Comparison of ENCODE assay signal across 8 cellular contexts in the genomic region with DNA sequence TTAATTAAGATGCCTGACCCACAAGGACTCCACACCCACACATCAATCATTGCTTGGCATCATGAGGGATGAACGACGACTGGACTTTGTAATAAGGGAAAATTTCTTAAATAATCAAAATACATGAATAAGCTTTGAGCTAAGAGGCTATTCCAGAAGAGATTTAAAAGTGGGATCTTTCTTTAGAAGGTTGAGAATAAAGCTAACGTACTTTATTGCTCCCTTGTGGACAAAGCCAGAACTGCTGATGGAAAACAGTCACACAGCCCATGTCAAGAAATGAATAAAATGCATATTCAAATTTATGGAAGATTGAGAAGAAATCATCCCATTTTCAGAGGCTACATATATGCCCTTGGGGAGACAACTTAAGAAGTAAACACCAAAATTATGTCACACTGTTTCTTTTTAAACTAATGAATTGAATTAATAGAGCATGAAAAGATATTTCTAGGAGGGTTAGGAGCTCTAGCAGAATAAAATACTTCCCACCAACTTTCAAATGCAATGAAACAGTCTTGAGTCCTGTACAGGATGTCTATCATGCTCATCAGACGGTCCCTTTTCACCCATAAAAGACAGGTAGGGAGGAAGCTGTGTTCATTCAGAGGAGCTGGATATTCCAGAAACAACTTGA.
DNase-seq lines count a peak whose midpoint lies in the region; ATAC-seq, FAIRE-seq and TF ChIP-seq lines count a peak whose summit lies in the region.

No MANE protein-coding gene starts in this region.

- no peaks in the 10 kb centered on the region for H3K9me2 ChIP-seq in DOHH2 (replicated peaks; ENCODE audit: control insufficient read depth, low read length)

- POLR2A ChIA-PET in A549 (lab: Yijun Ruan, JAX), result interaction anchor here (0.6 to 1.1 kb wide), 4 partner anchors 68 to 346 kb away, joined by 3 to 5 read pairs (median 4); partner anchors contain the start of gene SNF8

- DNase-seq in A549 (ENCODE audit: low read depth in 1 of 2, low spot score in 1 of 2) (peak; percentile 44 to 62), NCI-H69 (lab: John Stamatoyannopoulos, UW) (peak; percentile 21), cerebellum (ENCODE audit: low spot score) (peak; percentile 10), lung microvascular endothelial cell (ENCODE audit: low read depth in 2 of 2) (peak; percentile 50 to 65), T-helper 9 cell (no peak)

- CTCF ChIA-PET in A549 (lab: Yijun Ruan, JAX), result interaction anchor here (0.6 to 7.5 kb wide), 55 partner anchors 10 to 491 kb away, joined by 3 to 66 read pairs (median 4); partner anchors contain the start of genes PHOSPHO1 and SNF8

- TF ChIP-seq RAD21 in A549 (conservative IDR thresholded peaks at IDR 0.05 in 1 of 2, IDR thresholded peaks at IDR 0.05 in 1 of 2), result peak; percentile 69 to 70

- H3K27ac ChIP-seq in A549 (no peak overlapping the region), DOHH2 (ENCODE audit: low read depth, low read length) (no peak overlapping the region)

- H3K27me3 ChIP-seq in DOHH2 (ENCODE audit: control insufficient read depth, low read length), result no peaks in the 10 kb centered on the region

- TF ChIP-seq CTCF in A549 (IDR thresholded peaks at IDR 0.05) (peak; percentile 70), DOHH2 (IDR thresholded peaks at IDR 0.05; ENCODE audit: low read depth, low read length, poor library complexity, severe bottlenecking) (peak; percentile 67)

- ATAC-seq in A549 (peak; percentile 78 to 84; a peak in 5 of 6 replicates), HG03469 (IDR thresholded peaks at IDR 0.05; ENCODE audit: unreplicated experiment) (no peak), HG02973 (IDR thresholded peaks at IDR 0.05; ENCODE audit: unreplicated experiment) (no peak)

- H3K4me1 ChIP-seq in A549, result no peaks in the 10 kb centered on the region
- H3K4me1 ChIP-seq in DOHH2 (ENCODE audit: control insufficient read depth, low read length), result no peaks in the 10 kb centered on the region

- H3K36me3 ChIP-seq in DOHH2 (ENCODE audit: control insufficient read depth, low read length), result peaks cover 17% of the 10 kb centered on the region

- TF ChIP-seq EP300 in A549 (IDR thresholded peaks at IDR 0.05), result no peak

- peak; percentile 96 for FAIRE-seq in A549 (lab: Jason Lieb, UNC)

- no peak for TF ChIP-seq POLR2A in A549 (IDR thresholded peaks at IDR 0.05; ENCODE audit: low read length)

- no peak overlapping the region for H3K4me2 ChIP-seq in A549
- H3K4me2 ChIP-seq in DOHH2 (ENCODE audit: low read length), result no peak overlapping the region

- no peaks in the 10 kb centered on the region for H3K79me2 ChIP-seq in DOHH2 (ENCODE audit: control insufficient read depth, low read length)

- peaks cover 5% of the 10 kb centered on the region; the same call in 1 of the 2 replicates for H4K20me1 ChIP-seq in DOHH2 (ENCODE audit: control insufficient read depth, insufficient read depth, low read depth, low read length)

- H3K9me3 ChIP-seq in A549, result no peaks in the 10 kb centered on the region
- no peaks in the 10 kb centered on the region for H3K9me3 ChIP-seq in DOHH2 (ENCODE audit: control insufficient read depth, insufficient read depth, low read length)

- peaks cover 19% of the 10 kb centered on the region for H3F3A ChIP-seq in DOHH2 (ENCODE audit: control insufficient read depth, insufficient read depth)

- H3K4me3 ChIP-seq in A549 (no peak overlapping the region), DOHH2 (ENCODE audit: low read length) (no peak overlapping the region)

- 27% methylated on average over 4 of the region's 4 CpGs for WGBS in A549 (ENCODE audit: missing lambda C conversion rate)

TF ChIP-seq in A549, 52 proteins besides CTCF, POLR2A, EP300 and RAD21:
- TF ChIP-seq ZC3H11A (IDR thresholded peaks at IDR 0.05) (no peak), HMGXB4 (CRISPR knock-in tag; IDR thresholded peaks at IDR 0.05; ENCODE audit: borderline replicate concordance) (no peak), MAFK (IDR thresholded peaks at IDR 0.05; ENCODE audit: partially characterized antibody) (no peak), SREBF2 (IDR thresholded peaks at IDR 0.05) (no peak), SMC3 (IDR thresholded peaks at IDR 0.05) (peak; percentile 69)

Comparison
In these comparisons a context has a peak if more than half of its experiments do, and no peak if none do; other contexts are left out.
1. ATAC-seq: peak in A549 (2 of 2); none in HG03469 (single experiment) and HG02973 (single experiment).